In genomic region chr2:60531638-60532216, GRCh38 we compare ENCODE assay signal across 13 cellular contexts. TPM values are rescaled to one million over a fixed set of nuclear protein-coding genes. Genes with fewer than 3 reads are reported as not detected.
A peak's percentile ranks its signal among the peaks of the same experiment; 100 is the strongest.
DNase-seq lines count a peak whose midpoint lies in the region; ATAC-seq and TF ChIP-seq lines count a peak whose summit lies in the region.
"Had no signal": no experiment of that assay in that cellular context is flagged by ENCODE, and none has a peak within 500 bp of the region (broad histone marks: within the 10 kb centered on the region; RNA-seq: fewer than 3 reads in every experiment).

No MANE protein-coding gene starts in this region.

- H3K9ac ChIP-seq in Loucy (ENCODE audit: low read depth, low read length, poor library complexity, severe bottlenecking) (no peak overlapping the region), duodenal mucosa (ENCODE audit: low read depth in 1 of 2, low read length in 2 of 2) (peak overlapping the region in 1 of 2 donors; percentile 40)

- H3K9me3 ChIP-seq in Loucy (ENCODE audit: insufficient read depth, low read depth, low read length) (no peaks in the 10 kb centered on the region), duodenal mucosa (ENCODE audit: control insufficient read depth in 1 of 2, low read length in 2 of 2) (no peaks in the 10 kb centered on the region)

- no peaks in the 10 kb centered on the region for H3F3A ChIP-seq in Loucy (ENCODE audit: low read depth)

- no peak for ATAC-seq in HG02763 (IDR thresholded peaks at IDR 0.05; ENCODE audit: unreplicated experiment)
- ATAC-seq in GM21825 (IDR thresholded peaks at IDR 0.05; ENCODE audit: unreplicated experiment): no peak

- H3K4me3 Mint-ChIP-seq in Calu3 (ENCODE audit: low read depth, unreplicated experiment) (peak overlapping the region; percentile 55), nephron progenitor cell (peak overlapping the region; percentile 60)
- H3K4me3 Mint-ChIP-seq in activated T-helper 2 cell treated with anti-CD3 and anti-CD28 coated beads, Interferon-gamma antibody, Interleukin-2, Interleukin-4, amounts not matched to agents 10 μg/mL and 5 μg/mL and 100 μg/mL, durations not matched to agents 14 hours and 24 hours and 36 hours (ENCODE audit: low read depth): no peak overlapping the region

- H3K27me3 ChIP-seq in Loucy (ENCODE audit: insufficient read depth, low read length, poor library complexity, severe bottlenecking): no peaks in the 10 kb centered on the region
- peaks cover 0 to 3% of the 10 kb centered on the region in 2 donors for H3K27me3 ChIP-seq in duodenal mucosa (ENCODE audit: control insufficient read depth in 1 of 2, insufficient read depth in 2 of 2, low read length in 2 of 2)
- no peaks in the 10 kb centered on the region for H3K27me3 ChIP-seq in brain microvascular endothelial cell (replicated peaks)

- H3K27me3 Mint-ChIP-seq in Calu3 (ENCODE audit: unreplicated experiment): peaks cover 92% of the 10 kb centered on the region
- peaks cover 27% of the 10 kb centered on the region for H3K27me3 Mint-ChIP-seq in nephron progenitor cell (ENCODE audit: low read depth, poor library complexity)
- peaks cover 56% of the 10 kb centered on the region for H3K27me3 Mint-ChIP-seq in activated T-helper 2 cell treated with anti-CD3 and anti-CD28 coated beads, Interferon-gamma antibody, Interleukin-2, Interleukin-4, amounts not matched to agents 10 μg/mL and 5 μg/mL and 100 μg/mL, durations not matched to agents 14 hours and 24 hours and 36 hours (ENCODE audit: low read depth)

- H3K27ac ChIP-seq in duodenal mucosa (ENCODE audit: low read depth, low read length) (peak overlapping the region; percentile 46), brain microvascular endothelial cell (no peak overlapping the region)
- H3K27ac ChIP-seq: RWPE1 had no signal

- peaks cover 26% of the 10 kb centered on the region for H4K20me1 ChIP-seq in Loucy (ENCODE audit: insufficient read depth, low read length, poor library complexity, severe bottlenecking)

- H3K36me3 Mint-ChIP-seq in Calu3 (ENCODE audit: insufficient read depth, unreplicated experiment) (peaks cover 6% of the 10 kb centered on the region), nephron progenitor cell (ENCODE audit: low read depth) (no peaks in the 10 kb centered on the region)
- no peaks in the 10 kb centered on the region for H3K36me3 Mint-ChIP-seq in activated T-helper 2 cell treated with anti-CD3 and anti-CD28 coated beads, Interferon-gamma antibody, Interleukin-2, Interleukin-4, amounts not matched to agents 10 μg/mL and 5 μg/mL and 100 μg/mL, durations not matched to agents 14 hours and 24 hours and 36 hours (ENCODE audit: low read depth)

- H3K79me2 ChIP-seq in Loucy (ENCODE audit: insufficient read depth, low read length): peaks cover 68% of the 10 kb centered on the region; the same call in 1 of the 2 replicates

- H3K9me2 ChIP-seq in Loucy (replicated peaks; ENCODE audit: low read depth, low read length): no peaks in the 10 kb centered on the region

- H3K4me1 ChIP-seq in Loucy (ENCODE audit: insufficient read depth, low read length, poor library complexity, severe bottlenecking) (peaks cover 54% of the 10 kb centered on the region), duodenal mucosa (ENCODE audit: control insufficient read depth in 1 of 2, insufficient read depth in 2 of 2, low read length in 2 of 2) (peaks cover 59 to 70% of the 10 kb centered on the region in 2 donors)

- CTCF ChIA-PET in Calu3 (lab: Charles Lee): interaction anchor here (0.6 to 1.1 kb wide), 2 partner anchors 15 to 18 kb away, joined by 3 to 6 read pairs; no protein-coding TSS in a partner anchor

- H3K36me3 ChIP-seq in Loucy (ENCODE audit: insufficient read depth, low read length) (peaks cover 5% of the 10 kb centered on the region; the same call in 1 of the 2 replicates), duodenal mucosa (ENCODE audit: control insufficient read depth in 1 of 2, insufficient read depth in 2 of 2, low read length in 2 of 2) (peaks cover 0 to 3% of the 10 kb centered on the region in 2 donors), brain microvascular endothelial cell (replicated peaks) (no peaks in the 10 kb centered on the region)

- H3K9me3 Mint-ChIP-seq in Calu3 (ENCODE audit: low read depth, unreplicated experiment) (no peaks in the 10 kb centered on the region), nephron progenitor cell (no peaks in the 10 kb centered on the region)
- no peaks in the 10 kb centered on the region for H3K9me3 Mint-ChIP-seq in activated T-helper 2 cell treated with anti-CD3 and anti-CD28 coated beads, Interferon-gamma antibody, Interleukin-2, Interleukin-4, amounts not matched to agents 10 μg/mL and 5 μg/mL and 100 μg/mL, durations not matched to agents 14 hours and 24 hours and 36 hours

- peak overlapping the region; percentile 87 for H3K4me2 ChIP-seq in Loucy (ENCODE audit: low read depth, low read length, poor library complexity, severe bottlenecking)

- intact Hi-C loops in Calu3 (cut with micrococcal nuclease; ENCODE audit: unreplicated experiment): loop anchor here (2.0 kb wide), 1 partner anchor 45 kb away; no protein-coding TSS in a partner anchor
- intact Hi-C loops in activated T-helper 2 cell treated with anti-CD3 and anti-CD28 coated beads, Interferon-gamma antibody, Interleukin-2, Interleukin-4, amounts not matched to agents 10 μg/mL and 5 μg/mL and 100 μg/mL, durations not matched to agents 14 hours and 24 hours and 36 hours (cut with micrococcal nuclease): no loop called here

- H3K4me3 ChIP-seq in Loucy (ENCODE audit: low read length, poor library complexity, severe bottlenecking) (no peak overlapping the region), duodenal mucosa (ENCODE audit: low read depth in 1 of 2, low read length in 2 of 2) (peak overlapping the region; percentile 31 to 56), brain microvascular endothelial cell (ENCODE audit: low read depth, low read length) (no peak overlapping the region)

- BruUV-seq in Calu3 (replicated peaks; lab: Mats Ljungman, UMichigan): no TSS peak

- H2AFZ ChIP-seq in Loucy (ENCODE audit: low read length): no peak overlapping the region

- peaks cover 38% of the 10 kb centered on the region for H3K4me1 Mint-ChIP-seq in Calu3 (ENCODE audit: low read depth, unreplicated experiment)
- peaks cover 97% of the 10 kb centered on the region for H3K4me1 Mint-ChIP-seq in nephron progenitor cell
- H3K4me1 Mint-ChIP-seq in activated T-helper 2 cell treated with anti-CD3 and anti-CD28 coated beads, Interferon-gamma antibody, Interleukin-2, Interleukin-4, amounts not matched to agents 10 μg/mL and 5 μg/mL and 100 μg/mL, durations not matched to agents 14 hours and 24 hours and 36 hours (ENCODE audit: low read depth): no peaks in the 10 kb centered on the region

- in situ Hi-C loops in brain microvascular endothelial cell (cut with HindIII; ENCODE audit: low pct_ligation_motif_present, low sequenced_read_pairs): no loop called here

- H3K27ac Mint-ChIP-seq in Calu3 (ENCODE audit: unreplicated experiment) (no peak overlapping the region), nephron progenitor cell (no peak overlapping the region)
- no peak overlapping the region for H3K27ac Mint-ChIP-seq in activated T-helper 2 cell treated with anti-CD3 and anti-CD28 coated beads, Interferon-gamma antibody, Interleukin-2, Interleukin-4, amounts not matched to agents 10 μg/mL and 5 μg/mL and 100 μg/mL, durations not matched to agents 14 hours and 24 hours and 36 hours

- TF ChIP-seq CTCF in Calu3 (IDR thresholded peaks at IDR 0.05; ENCODE audit: unreplicated experiment) (no peak), Loucy (conservative IDR thresholded peaks at IDR 0.05; ENCODE audit: low read length) (no peak), nephron progenitor cell (IDR thresholded peaks at IDR 0.05) (no peak), brain microvascular endothelial cell (IDR thresholded peaks at IDR 0.05; ENCODE audit: low read depth, low read length, missing control alignments) (no peak)

- DNase-seq in Calu3: no peak
- no peak for DNase-seq in nephron progenitor cell
- no peak for DNase-seq in activated T-helper 2 cell treated with anti-CD3 and anti-CD28 coated beads, Interferon-gamma antibody, Interleukin-2, Interleukin-4, amounts not matched to agents 10 μg/mL and 5 μg/mL and 100 μg/mL, durations not matched to agents 14 hours and 24 hours and 36 hours (ENCODE audit: low spot score)
- DNase-seq in brain microvascular endothelial cell: no peak
- DNase-seq: activated CD4-positive, CD25-positive, alpha-beta regulatory T cell; midbrain; NCI-H1436; stimulated activated CD4-positive, alpha-beta T cell treated with anti-CD3 and anti-CD28 coated beads, Interleukin-15, amount 100 ng/mL, for 24 hours had no signal

RNA-seq across cellular contexts. Expression of gene BCL11A, which starts 21.7 kb away (rescaled TPM):
- total RNA-seq in Calu3 (2022): 8.1 and 8.5 TPM in 2 replicates
- total RNA-seq in activated T-helper 2 cell treated with anti-CD3 and anti-CD28 coated beads, Interferon-gamma antibody, Interleukin-2, Interleukin-4, amounts not matched to agents 10 μg/mL and 5 μg/mL and 100 μg/mL, durations not matched to agents 14 hours and 24 hours and 36 hours: 0.21 TPM in 2 replicates

Comparison
In these comparisons a context has a peak if more than half of its experiments do, and no peak if none do; other contexts are left out.
1. H3K4me3 ChIP-seq: peak in duodenal mucosa (2 of 2); none in Loucy (single experiment) and brain microvascular endothelial cell (single experiment).